In the genomic region with DNA sequence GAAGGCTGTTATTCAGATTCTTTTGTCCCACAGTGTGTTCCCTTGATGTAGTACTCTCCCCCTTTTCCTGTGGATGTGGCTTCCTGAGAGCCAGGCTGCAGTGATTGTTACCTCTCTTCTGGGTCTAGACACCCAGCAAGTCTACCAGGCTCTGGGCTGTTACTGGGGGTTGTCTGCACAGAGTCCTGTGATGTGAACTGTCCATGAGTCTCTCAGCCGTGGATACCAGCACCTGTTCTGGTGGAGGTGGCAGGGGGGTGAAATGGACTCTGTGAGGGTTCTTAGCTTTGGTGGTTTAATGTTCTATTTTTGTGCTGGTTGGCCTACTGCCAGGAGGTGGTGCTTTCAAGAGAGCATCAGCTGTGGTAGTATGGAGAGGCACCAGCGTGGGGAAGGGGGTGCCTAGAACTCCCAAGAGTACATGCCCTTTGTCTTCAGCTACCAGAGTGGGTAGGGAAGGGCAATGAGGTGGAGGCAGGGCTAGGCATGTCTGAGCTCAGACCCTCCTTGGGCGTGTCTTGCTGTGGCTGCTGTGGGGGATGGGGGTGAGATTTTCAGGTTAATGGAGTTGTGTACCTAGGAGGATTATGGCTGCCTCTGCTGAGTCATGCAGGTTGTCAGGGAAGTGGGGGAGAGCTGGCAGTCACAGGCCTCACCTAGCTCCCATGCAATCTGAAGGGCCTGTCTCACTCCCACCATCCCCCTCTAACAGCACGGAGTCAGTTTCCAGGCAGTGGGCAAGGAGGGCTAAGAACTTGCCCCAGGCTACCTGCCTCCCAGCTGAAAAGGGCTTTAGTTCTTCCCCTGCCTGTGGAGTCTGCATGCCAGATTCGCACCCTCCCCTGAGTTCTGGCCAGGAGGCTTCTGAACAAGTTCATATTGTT, we compare ENCODE assay signal across 8 cellular contexts.
DNase-seq lines count a peak whose midpoint lies in the region; ATAC-seq, FAIRE-seq and TF ChIP-seq lines count a peak whose summit lies in the region.
"Not testable (repeated sequence)": the region's sequence is repeated elsewhere in the genome, so short reads cannot be mapped to it uniquely, and the experiment has no call there.

No MANE protein-coding gene starts in this region.

- RAD21 ChIA-PET in GM12878 (lab: Charles Lee; ENCODE audit: unreplicated experiment), result interaction anchor here (0.8 to 2.5 kb wide), 5 partner anchors 49 to 252 kb away, joined by 3 to 6 read pairs (median 5); no protein-coding TSS in a partner anchor

- not testable (repeated sequence) for H3K4me2 ChIP-seq in GM12878 (ENCODE audit: control insufficient read depth, insufficient read depth)

- CTCF ChIA-PET in GM12878 (lab: Yijun Ruan, JAX), result interaction anchor here (0.6 to 1.3 kb wide), 4 partner anchors 30 to 214 kb away, joined by 3 read pairs; no protein-coding TSS in a partner anchor

- in situ Hi-C loops in GM12878 (cut with MboI), result not testable (repeated sequence)

- not testable (repeated sequence) for TF ChIP-seq CTCF in C4-2B (conservative IDR thresholded peaks at IDR 0.05); GM12878 (IDR thresholded peaks at IDR 0.05 in 2 of 3, conservative IDR thresholded peaks at IDR 0.05 in 1 of 3; ENCODE audit: control insufficient read depth in 2 of 3, extremely low read depth in 1 of 3, insufficient read depth in 1 of 3, low read depth in 3 of 3, low read length in 3 of 3); neural crest cell (conservative IDR thresholded peaks at IDR 0.05)

- H2AFZ ChIP-seq in GM12878 (ENCODE audit: control insufficient read depth, low read depth, low read length), result not testable (repeated sequence)

- peak overlapping the region; percentile 21 for H3K27ac ChIP-seq in C4-2B
- peak overlapping the region; percentile 75; the same call in 1 of the 2 replicates for H3K27ac ChIP-seq in HUES64 (ENCODE audit: low read depth, low read length)
- peak overlapping the region; percentile 42 for H3K27ac ChIP-seq in GM12878 (ENCODE audit: control insufficient read depth, insufficient read depth)

- not testable (repeated sequence) for FAIRE-seq in GM12878 (lab: Jason Lieb, UNC)

- not testable (repeated sequence) for H3K4me3 Mint-ChIP-seq in neural crest cell

- H3K79me2 ChIP-seq in GM12878 (ENCODE audit: control insufficient read depth, insufficient read depth, low read length), result not testable (repeated sequence)

- H3K27ac Mint-ChIP-seq in neural crest cell (ENCODE audit: unreplicated experiment), result peak overlapping the region; percentile 85

- not testable (repeated sequence) for BruUV-seq in GM12878 (replicated peaks; lab: Mats Ljungman, UMichigan)

- not testable (repeated sequence) for H3K27me3 ChIP-seq in HUES64 (ENCODE audit: insufficient read depth, low read length); NT2/D1 (ENCODE audit: insufficient read depth, insufficient read length); GM12878 (replicated peaks in 1 of 2; ENCODE audit: control insufficient read depth in 2 of 2, insufficient read depth in 2 of 2, low read length in 1 of 2)

- not testable (repeated sequence) for H3K9ac ChIP-seq in HUES64 (ENCODE audit: low read depth, low read length); GM12878 (ENCODE audit: control insufficient read depth, insufficient read depth, low read length)
- H3K9ac ChIP-seq in NT2/D1 (ENCODE audit: insufficient read length, low read depth), result peak overlapping the region; percentile 62

- SMC1A ChIA-PET in GM12878 (lab: Charles Lee; ENCODE audit: uncharacterized antibody, unreplicated experiment), result interaction anchor here (0.6 to 2.5 kb wide), 6 partner anchors 43 to 164 kb away, joined by 3 to 9 read pairs (median 4); no protein-coding TSS in a partner anchor

- H3K4me3 ChIP-seq in HUES64 (ENCODE audit: low read length); NT2/D1 (ENCODE audit: insufficient read length, low read depth); GM12878: not testable (repeated sequence)

- ATAC-seq in GM12878, result peak; percentile 82

- not testable (repeated sequence) for H3K9me3 ChIP-seq in HUES64 (ENCODE audit: insufficient read depth, low read depth, low read length); GM12878 (replicated peaks; ENCODE audit: control insufficient read depth, insufficient read depth, low read length)
- peaks cover 12% of the 10 kb centered on the region; the same call in 1 of the 2 replicates for H3K9me3 ChIP-seq in NT2/D1 (ENCODE audit: insufficient read depth, low read length)

- not testable (repeated sequence) for H3K36me3 ChIP-seq in HUES64 (ENCODE audit: insufficient read depth, low read length); NT2/D1 (ENCODE audit: insufficient read depth, insufficient read length, low read length); GM12878 (ENCODE audit: control insufficient read depth in 2 of 2, insufficient read depth in 2 of 2, low read length in 1 of 2)

- not testable (repeated sequence) for H3K27me3 Mint-ChIP-seq in neural crest cell (ENCODE audit: low read depth)

- not testable (repeated sequence) for TF ChIP-seq EP300 in GM12878 (IDR thresholded peaks at IDR 0.05; ENCODE audit: borderline replicate concordance in 1 of 2, control insufficient read depth in 1 of 2, low read depth in 2 of 2, low read length in 2 of 2)

- H3K4me1 Mint-ChIP-seq in neural crest cell, result peaks cover 10% of the 10 kb centered on the region

- intact Hi-C loops in GM12878 (cut with micrococcal nuclease; ENCODE audit: unreplicated experiment), result not testable (repeated sequence)

- peak; percentile 15 for DNase-seq in Daoy (ENCODE audit: low read depth)
- peak; percentile 98 for DNase-seq in NCI-H1436 (lab: John Stamatoyannopoulos, UW)
- peak; percentile 89 for DNase-seq in NCI-H2171 (lab: John Stamatoyannopoulos, UW)
- peak; percentile 46 for DNase-seq in NT2/D1 (ENCODE audit: low read depth, low spot score)
- peak; percentile 23 for DNase-seq in GM12878 (ENCODE audit: low read depth, low spot score)
- not testable (repeated sequence) for DNase-seq in neural crest cell (ENCODE audit: low read depth, low spot score)

- peaks cover 31% of the 10 kb centered on the region for H3K9me3 Mint-ChIP-seq in neural crest cell

- POLR2A ChIA-PET in GM12878 (lab: Charles Lee), result interaction anchor here (0.6 kb wide), 1 partner anchor 270 kb away, joined by 3 read pairs; no protein-coding TSS in a partner anchor

- H3K36me3 Mint-ChIP-seq in neural crest cell (ENCODE audit: low read depth), result peaks cover 18% of the 10 kb centered on the region

- not testable (repeated sequence) for TF ChIP-seq POLR2A in GM12878 (IDR thresholded peaks at IDR 0.05; ENCODE audit: low read depth, low read length)

- H3K4me1 ChIP-seq in HUES64 (ENCODE audit: insufficient read depth, low read length); NT2/D1 (ENCODE audit: insufficient read depth, insufficient read length); GM12878 (ENCODE audit: control insufficient read depth, insufficient read depth, low read length): not testable (repeated sequence)

- WGBS in HUES64, result 69% methylated on average over 5 of the region's 5 CpGs
- WGBS in GM12878 (ENCODE audit: insufficient coverage, insufficient replicate concordance, low lambda C conversion rate, missing lambda C conversion rate), result 10% methylated on average over 5 of the region's 5 CpGs

- TF ChIP-seq RAD21 in GM12878 (IDR thresholded peaks at IDR 0.05; ENCODE audit: insufficient read depth, low read depth, low read length), result not testable (repeated sequence)

- not testable (repeated sequence) for H4K20me1 ChIP-seq in GM12878 (ENCODE audit: control insufficient read depth, insufficient read depth)

TF ChIP-seq in GM12878, 131 proteins besides CTCF, POLR2A, EP300 and RAD21:
- TF ChIP-seq BACH1 (IDR thresholded peaks at IDR 0.05; ENCODE audit: borderline replicate concordance) (peak; percentile 54; the same call in 1 of the 2 replicates), SMAD1 (IDR thresholded peaks at IDR 0.05; ENCODE audit: low read depth, partially characterized antibody) (peak; percentile 83), MTA2 (IDR thresholded peaks at IDR 0.05; ENCODE audit: low read depth) (peak; percentile 29; the same call in 1 of the 2 replicates), GATAD2B (conservative IDR thresholded peaks at IDR 0.05; ENCODE audit: low read depth) (0 out of 2 replicates have a peak, but pooled peaks have one; percentile 38), IKZF1 (conservative IDR thresholded peaks at IDR 0.05) (0 out of 2 replicates have a peak, but pooled peaks have one; percentile 13), BHLHE40 (IDR thresholded peaks at IDR 0.05; ENCODE audit: borderline replicate concordance in 1 of 2, low read depth in 2 of 2, low read length in 1 of 2) (0 out of 4 replicates have a peak, but pooled peaks of 1 of the 2 experiments have one; percentile 14), MEF2B (IDR thresholded peaks at IDR 0.05; ENCODE audit: partially characterized antibody, poor library complexity, severe bottlenecking) (peak; percentile 80), NR2F1 (conservative IDR thresholded peaks at IDR 0.05) (0 out of 2 replicates have a peak, but pooled peaks have one; percentile 24)
TF ChIP-seq in GM12878: peak in this region for 8; not testable (repeated sequence) for 123.

Comparison
In these comparisons a context has a peak if more than half of its experiments do, and no peak if none do; other contexts are left out.
1. H3K27ac ChIP-seq: peak in every context shown above with its lines; median percentile 75 in HUES64; 42 in GM12878; 21 in C4-2B.